ENCODE assay signal across 20 cellular contexts in genomic region chr17:82687871-82688270, GRCh38. TPM values are rescaled to one million over a fixed set of nuclear protein-coding genes. Genes with fewer than 3 reads are reported as not detected.
DNase-seq lines count a peak whose midpoint lies in the region; ATAC-seq, FAIRE-seq and TF ChIP-seq lines count a peak whose summit lies in the region.
"Had no signal": no experiment of that assay in that cellular context is flagged by ENCODE, and none has a peak within 500 bp of the region (broad histone marks: within the 10 kb centered on the region; RNA-seq: fewer than 3 reads in every experiment).

No MANE protein-coding gene starts in this region.

- no peak for TF ChIP-seq POLR2A in GM12892 (IDR thresholded peaks at IDR 0.05; ENCODE audit: low read depth, low read length)

- no peak for FAIRE-seq in kidney (lab: Jason Lieb, UNC)
- no peak for FAIRE-seq in GM12892 (lab: Jason Lieb, UNC)

- H3K27ac ChIP-seq in VCaP (peak overlapping the region; percentile 41), kidney (ENCODE audit: low read depth in 2 of 2, low read length in 2 of 2) (peak overlapping the region; percentile 93 to 98)
- H3K27ac ChIP-seq: adrenal gland, esophagus muscularis mucosa, lower lobe of right lung, upper lobe of right lung had no signal

- no peaks in the 10 kb centered on the region for H3K36me3 ChIP-seq in kidney (ENCODE audit: control insufficient read depth in 1 of 2, insufficient read depth in 2 of 2, low read length in 2 of 2)
- H3K36me3 ChIP-seq: adrenal gland, lower lobe of right lung, upper lobe of right lung had no signal

- DNase-seq in kidney (peak; percentile 64), renal cortical epithelial cell (ENCODE audit: low read depth) (peak; percentile 70), GM12892 (ENCODE audit: insufficient read length) (no peak)
- no peak for DNase-seq in activated CD4-positive, alpha-beta T cell treated with anti-CD3 and anti-CD28 coated beads for 4 hours
- DNase-seq: activated CD4-positive, alpha-beta T cell treated with anti-CD3 and anti-CD28 coated beads, Interleukin-2, amount 50 U/mL, for 48 hours; activated gamma-delta T cell treated with Interleukin-2 at 50 U/mL for 16 hours; activated T-cell treated with anti-CD3 and anti-CD28 coated beads for 4 hours; adrenal gland; AML-193; central memory CD4-positive, alpha-beta T cell; COR-L47; lower lobe of right lung; naive B cell; NCI-H1436; NCI-H748 treated with DMSO at 0.1 percent for 48 hours; stimulated activated CD4-positive, alpha-beta T cell treated with anti-CD3 and anti-CD28 coated beads, Interleukin-2, amount 100 ng/mL, for 24 hours; upper lobe of right lung had no signal

- intact Hi-C loops in kidney (cut with DNase I) = no loop called here

- ATAC-seq in GM19467 (IDR thresholded peaks at IDR 0.05; ENCODE audit: unreplicated experiment) = no peak
- ATAC-seq: lower lobe of right lung had no signal

- peaks cover 17 to 19% of the 10 kb centered on the region in 2 donors for H3K4me1 ChIP-seq in kidney (ENCODE audit: control insufficient read depth in 1 of 2, insufficient read depth in 1 of 2, low read depth in 1 of 2, low read length in 2 of 2)
- H3K4me1 ChIP-seq: esophagus muscularis mucosa, lower lobe of right lung, upper lobe of right lung had no signal

- no peak overlapping the region for H3K4me3 ChIP-seq in kidney (ENCODE audit: low read length in 2 of 2)
- H3K4me3 ChIP-seq: adrenal gland, esophagus muscularis mucosa, lower lobe of right lung, upper lobe of right lung had no signal

- H3K9ac ChIP-seq in kidney (ENCODE audit: low read length in 2 of 2) = peak overlapping the region in 1 of 2 donors; percentile 78

- no peak for TF ChIP-seq CTCF in VCaP (conservative IDR thresholded peaks at IDR 0.05)
- no peak for TF ChIP-seq CTCF in kidney (IDR thresholded peaks at IDR 0.05; ENCODE audit: borderline replicate concordance, extremely low read depth, insufficient read depth)

- no peaks in the 10 kb centered on the region for H3K9me3 ChIP-seq in kidney (ENCODE audit: control insufficient read depth in 1 of 2, low read length in 2 of 2)
- H3K9me3 ChIP-seq: adrenal gland, esophagus muscularis mucosa, lower lobe of right lung, upper lobe of right lung had no signal

RNA-seq across cellular contexts. Expression of gene RAB40B, which starts 10.6 kb away (rescaled TPM):
- total RNA-seq in kidney = 21.7 TPM
- 36.1 TPM for polyA plus RNA-seq in kidney (ENCODE audit: insufficient read depth, low read depth, low replicate concordance)
- total RNA-seq in renal cortical epithelial cell = 11.1 and 31.5 TPM in 2 replicates
- 1.4 TPM for polyA plus RNA-seq in GM12892 (2012; ENCODE audit: missing spikeins)

RNA-seq across cellular contexts. Expression of gene FN3KRP, which starts 28.6 kb away (rescaled TPM):
- 30.6 TPM for total RNA-seq in kidney
- polyA plus RNA-seq in kidney (ENCODE audit: insufficient read depth, low read depth, low replicate concordance) = 36.6 TPM
- 18.8 and 21.3 TPM in 2 replicates for total RNA-seq in renal cortical epithelial cell
- 31.9 TPM for polyA plus RNA-seq in GM12892 (2012; ENCODE audit: missing spikeins)

RNA-seq across cellular contexts. Expression of gene WDR45B, which starts 39.6 kb away (rescaled TPM):
- total RNA-seq in kidney (65.4 TPM), renal cortical epithelial cell (88.6 and 98.6 TPM in 2 replicates)
- polyA plus RNA-seq in kidney (ENCODE audit: insufficient read depth, low read depth, low replicate concordance) = 64.7 TPM
- 36.7 TPM for polyA plus RNA-seq in GM12892 (2012; ENCODE audit: missing spikeins)

RNA-seq across cellular contexts. Expression of gene FN3K, which starts 47.5 kb away (rescaled TPM):
- 33.3 TPM for total RNA-seq in kidney
- polyA plus RNA-seq in kidney (ENCODE audit: insufficient read depth, low read depth, low replicate concordance) = 114 TPM
- 3.6 and 16.8 TPM in 2 replicates for total RNA-seq in renal cortical epithelial cell
- 0.21 TPM for polyA plus RNA-seq in GM12892 (2012; ENCODE audit: missing spikeins)

Comparison
In these comparisons a context has a peak if more than half of its experiments do, and no peak if none do; other contexts are left out.
1. DNase-seq: peak in kidney (single experiment) and renal cortical epithelial cell (single experiment); none in activated CD4-positive, alpha-beta T cell treated with anti-CD3 and anti-CD28 coated beads for 4 hours (0 of 2) and GM12892 (single experiment).